ENCODE assay signal across 2 cellular contexts in the genomic region with DNA sequence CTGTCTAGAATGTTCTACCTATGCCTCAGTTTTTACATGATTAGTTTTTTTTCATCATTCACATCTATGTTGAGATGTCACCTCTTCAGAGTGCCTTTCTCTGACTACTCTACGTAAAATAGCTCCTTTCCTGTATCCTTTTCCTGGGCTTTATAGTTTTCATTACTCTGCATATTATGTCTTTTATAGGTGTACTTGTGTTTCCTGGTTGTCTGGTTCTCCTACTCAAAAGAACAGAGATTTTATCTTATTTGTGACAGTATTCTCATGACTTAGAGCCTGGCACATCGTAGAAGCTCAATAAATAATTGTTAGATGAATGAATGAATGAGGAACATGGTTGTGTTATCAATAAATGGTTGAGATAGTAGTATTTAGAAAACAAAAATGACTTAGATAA.
A peak's percentile ranks its signal among the peaks of the same experiment; 100 is the strongest.
TF ChIP-seq lines count a peak whose summit lies in the region.

No MANE protein-coding gene starts in this region.

TF ChIP-seq in HepG2, 621 proteins besides CTCF, POLR2A, EP300 and RAD21:
- TF ChIP-seq, protein P1, sequence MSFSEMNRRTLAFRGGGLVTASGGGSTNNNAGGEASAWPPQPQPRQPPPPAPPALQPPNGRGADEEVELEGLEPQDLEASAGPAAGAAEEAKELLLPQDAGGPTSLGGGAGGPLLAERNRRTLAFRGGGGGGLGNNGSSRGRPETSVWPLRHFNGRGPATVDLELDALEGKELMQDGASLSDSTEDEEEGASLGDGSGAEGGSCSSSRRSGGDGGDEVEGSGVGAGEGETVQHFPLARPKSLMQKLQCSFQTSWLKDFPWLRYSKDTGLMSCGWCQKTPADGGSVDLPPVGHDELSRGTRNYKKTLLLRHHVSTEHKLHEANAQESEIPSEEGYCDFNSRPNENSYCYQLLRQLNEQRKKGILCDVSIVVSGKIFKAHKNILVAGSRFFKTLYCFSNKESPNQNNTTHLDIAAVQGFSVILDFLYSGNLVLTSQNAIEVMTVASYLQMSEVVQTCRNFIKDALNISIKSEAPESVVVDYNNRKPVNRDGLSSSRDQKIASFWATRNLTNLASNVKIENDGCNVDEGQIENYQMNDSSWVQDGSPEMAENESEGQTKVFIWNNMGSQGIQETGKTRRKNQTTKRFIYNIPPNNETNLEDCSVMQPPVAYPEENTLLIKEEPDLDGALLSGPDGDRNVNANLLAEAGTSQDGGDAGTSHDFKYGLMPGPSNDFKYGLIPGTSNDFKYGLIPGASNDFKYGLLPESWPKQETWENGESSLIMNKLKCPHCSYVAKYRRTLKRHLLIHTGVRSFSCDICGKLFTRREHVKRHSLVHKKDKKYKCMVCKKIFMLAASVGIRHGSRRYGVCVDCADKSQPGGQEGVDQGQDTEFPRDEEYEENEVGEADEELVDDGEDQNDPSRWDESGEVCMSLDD (CRISPR knock-in tag; IDR thresholded peaks at IDR 0.05; ENCODE audit: borderline replicate concordance), result no peak
- TF ChIP-seq, protein P2, sequence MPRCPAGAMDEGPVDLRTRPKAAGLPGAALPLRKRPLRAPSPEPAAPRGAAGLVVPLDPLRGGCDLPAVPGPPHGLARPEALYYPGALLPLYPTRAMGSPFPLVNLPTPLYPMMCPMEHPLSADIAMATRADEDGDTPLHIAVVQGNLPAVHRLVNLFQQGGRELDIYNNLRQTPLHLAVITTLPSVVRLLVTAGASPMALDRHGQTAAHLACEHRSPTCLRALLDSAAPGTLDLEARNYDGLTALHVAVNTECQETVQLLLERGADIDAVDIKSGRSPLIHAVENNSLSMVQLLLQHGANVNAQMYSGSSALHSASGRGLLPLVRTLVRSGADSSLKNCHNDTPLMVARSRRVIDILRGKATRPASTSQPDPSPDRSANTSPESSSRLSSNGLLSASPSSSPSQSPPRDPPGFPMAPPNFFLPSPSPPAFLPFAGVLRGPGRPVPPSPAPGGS (CRISPR knock-in tag; IDR thresholded peaks at IDR 0.05), result no peak
- no peak for TF ChIP-seq CHD4 (IDR thresholded peaks at IDR 0.05; ENCODE audit: borderline replicate concordance, low read length)
- no peak for TF ChIP-seq ZMYM3 (CRISPR knock-in tag; IDR thresholded peaks at IDR 0.05)
- TF ChIP-seq ZNF24 (IDR thresholded peaks at IDR 0.05), result no peak
- TF ChIP-seq IKZF4 (CRISPR knock-in tag; IDR thresholded peaks at IDR 0.05; ENCODE audit: borderline replicate concordance, low read depth, not compliant biosample characterization), result no peak
- TF ChIP-seq ZNF513 (CRISPR knock-in tag; conservative IDR thresholded peaks at IDR 0.05), result no peak
- TF ChIP-seq ZNF354B (CRISPR knock-in tag; IDR thresholded peaks at IDR 0.05), result no peak
- no peak for TF ChIP-seq ZNF207 (IDR thresholded peaks at IDR 0.05; ENCODE audit: borderline replicate concordance)
- no peak for TF ChIP-seq SIN3B (IDR thresholded peaks at IDR 0.05; ENCODE audit: low read length)
- no peak for TF ChIP-seq ZNF724P (CRISPR knock-in tag; IDR thresholded peaks at IDR 0.05; ENCODE audit: borderline replicate concordance)

TF ChIP-seq in GM12878, 131 proteins besides CTCF, POLR2A, EP300 and RAD21:
- TF ChIP-seq RB1 (IDR thresholded peaks at IDR 0.05; ENCODE audit: borderline replicate concordance) (no peak), ZNF24 (IDR thresholded peaks at IDR 0.05) (peak; percentile 72)
